In the genomic region with DNA sequence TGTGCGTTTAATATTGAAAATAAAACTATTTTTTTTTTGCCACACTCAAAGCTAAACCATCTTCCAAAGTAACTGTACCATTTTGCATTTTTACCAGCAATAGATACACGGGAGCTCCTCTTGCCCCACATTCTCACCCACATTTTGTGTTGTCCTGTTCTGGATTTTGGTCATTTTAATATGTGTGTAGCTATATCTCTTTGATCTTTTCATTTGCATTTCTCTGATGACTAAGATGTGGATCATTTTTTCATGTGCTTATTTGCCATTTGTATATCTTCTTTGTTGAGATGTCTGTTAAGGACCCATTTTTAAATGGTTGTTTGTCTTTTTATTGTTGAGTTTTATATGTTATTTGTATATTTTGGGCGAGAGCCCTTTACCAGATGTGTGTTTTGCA, we compare ENCODE assay signal across 24 cellular contexts.
"Had no signal": no experiment of that assay in that cellular context is flagged by ENCODE, and none has a peak within 500 bp of the region (broad histone marks: within the 10 kb centered on the region; RNA-seq: fewer than 3 reads in every experiment).

No MANE protein-coding gene starts in this region.

- H3K4me3 ChIP-seq: coronary artery, dorsolateral prefrontal cortex, esophagus squamous epithelium, gastrocnemius medialis, heart right ventricle, left lung, lower lobe of right lung, mucosa of descending colon had no signal

- H3K36me3 ChIP-seq: esophagus squamous epithelium, gastrocnemius medialis, heart right ventricle, left lung, lower lobe of right lung had no signal

- ATAC-seq: esophagus mucosa; gastrocnemius medialis; heart right ventricle; left cardiac atrium; left lung; left ventricle myocardium superior; lower lobe of right lung; mucosa of descending colon; naive thymus-derived CD8-positive, alpha-beta T cell had no signal

- H3K4me1 ChIP-seq: esophagus squamous epithelium, gastrocnemius medialis, heart right ventricle, left lung, lower lobe of right lung had no signal

- H3K27ac ChIP-seq: coronary artery, dorsolateral prefrontal cortex, epithelial cell of prostate, esophagus squamous epithelium, gastrocnemius medialis, heart right ventricle, left lung, lower lobe of right lung had no signal

- H3K9me3 ChIP-seq: esophagus squamous epithelium, gastrocnemius medialis, heart right ventricle, left lung, lower lobe of right lung, mucosa of descending colon had no signal

- H3K27me3 ChIP-seq: dorsolateral prefrontal cortex, esophagus squamous epithelium, gastrocnemius medialis, heart right ventricle, left lung had no signal

- DNase-seq: dermis blood vessel endothelial cell; dorsolateral prefrontal cortex; effector CD4-positive, alpha-beta T cell; effector memory CD4-positive, alpha-beta T cell; erythroblast; esophagus squamous epithelium; foreskin fibroblast; foreskin melanocyte; gastrocnemius medialis; glutamatergic neuron; head of caudate nucleus; heart right ventricle; hippocampal formation; left cardiac atrium; left lung; left ventricle myocardium superior; lower lobe of right lung; mesenchymal stem cell; mucosa of descending colon; naive B cell; naive thymus-derived CD8-positive, alpha-beta T cell had no signal
